Comparison of ENCODE assay signal across 19 cellular contexts in the genomic region with DNA sequence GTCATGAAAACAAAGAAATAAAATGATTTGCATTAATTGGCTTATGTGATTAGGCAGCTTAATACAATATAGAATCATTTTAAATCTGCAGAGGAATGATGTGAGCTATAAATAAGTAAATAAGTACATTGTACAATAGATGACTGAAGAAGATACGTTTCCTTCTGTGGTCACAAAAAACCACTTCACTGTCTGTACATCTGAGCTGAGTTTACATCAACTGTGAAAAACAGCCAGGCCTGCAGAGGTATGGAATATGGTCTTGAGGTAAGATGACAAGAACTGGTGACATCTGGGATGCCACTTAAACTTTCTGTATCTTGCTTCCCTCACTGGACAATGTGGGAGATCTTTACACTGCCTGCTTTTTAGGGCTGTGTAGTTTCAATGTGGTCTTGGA.
DNase-seq lines count a peak whose midpoint lies in the region; ATAC-seq and TF ChIP-seq lines count a peak whose summit lies in the region.
"Had no signal": no experiment of that assay in that cellular context is flagged by ENCODE, and none has a peak within 500 bp of the region (broad histone marks: within the 10 kb centered on the region; RNA-seq: fewer than 3 reads in every experiment).

No MANE protein-coding gene starts in this region.

- no peak overlapping the region for H3K4me3 ChIP-seq in A673 (ENCODE audit: low read depth, low read length, poor library complexity, severe bottlenecking)
- H3K4me3 ChIP-seq in BLaER1: no peak overlapping the region
- no peak overlapping the region for H3K4me3 ChIP-seq in Jurkat, Clone E6-1 (ENCODE audit: low read length)
- H3K4me3 ChIP-seq in mesendoderm (ENCODE audit: low read length): no peak overlapping the region
- no peak overlapping the region for H3K4me3 ChIP-seq in GM23248
- H3K4me3 ChIP-seq in body of pancreas: no peak overlapping the region
- H3K4me3 ChIP-seq: GM12878, HAP-1 had no signal

- in situ Hi-C loops in GM23248 (cut with MboI): no loop called here

- H3K79me2 ChIP-seq in mesendoderm (ENCODE audit: control insufficient read depth, insufficient read depth, low read length): no peaks in the 10 kb centered on the region
- no peaks in the 10 kb centered on the region for H3K79me2 ChIP-seq in GM23248 (ENCODE audit: insufficient read depth)

- H3K4me1 ChIP-seq in A673 (ENCODE audit: insufficient read depth, low read length, poor library complexity, severe bottlenecking) (peaks cover 18% of the 10 kb centered on the region), BLaER1 (peaks cover 51% of the 10 kb centered on the region), mesendoderm (ENCODE audit: control insufficient read depth, low read depth, low read length) (no peaks in the 10 kb centered on the region), GM23248 (ENCODE audit: insufficient read depth) (no peaks in the 10 kb centered on the region), body of pancreas (no peaks in the 10 kb centered on the region)
- H3K4me1 ChIP-seq: Caco-2, HAP-1 had no signal

- H3K36me3 ChIP-seq in A673 (ENCODE audit: insufficient read depth, low read length, poor library complexity, severe bottlenecking) (no peaks in the 10 kb centered on the region), BLaER1 (no peaks in the 10 kb centered on the region), mesendoderm (ENCODE audit: control insufficient read depth, insufficient read depth, low read length) (no peaks in the 10 kb centered on the region), GM23248 (ENCODE audit: low read depth) (no peaks in the 10 kb centered on the region), body of pancreas (replicated peaks in 1 of 2; ENCODE audit: insufficient read depth in 1 of 2, low read depth in 2 of 2) (no peaks in the 10 kb centered on the region)
- H3K36me3 ChIP-seq: HAP-1 had no signal

- H4K8ac ChIP-seq in mesendoderm (ENCODE audit: low read depth, low read length): no peak overlapping the region

- H3K9me3 ChIP-seq in A673 (ENCODE audit: low read depth, low read length, poor library complexity, severe bottlenecking): no peaks in the 10 kb centered on the region
- 0 out of 2 replicates have a peak, but pooled peaks cover 3% of the 10 kb centered on the region for H3K9me3 ChIP-seq in BLaER1
- H3K9me3 ChIP-seq in GM23248 (ENCODE audit: low read depth): no peaks in the 10 kb centered on the region
- no peaks in the 10 kb centered on the region for H3K9me3 ChIP-seq in body of pancreas
- H3K9me3 ChIP-seq: Caco-2, HAP-1 had no signal

- ATAC-seq in body of pancreas: no peak
- ATAC-seq: CD8-positive, alpha-beta T cell; GM12878 had no signal

- H4K20me1 ChIP-seq in BLaER1 (no peaks in the 10 kb centered on the region), GM23248 (ENCODE audit: insufficient read depth) (no peaks in the 10 kb centered on the region)

- H3K9me2 ChIP-seq in GM23248 (ENCODE audit: insufficient read depth): no peaks in the 10 kb centered on the region

- H4K5ac ChIP-seq in mesendoderm (ENCODE audit: low read length): no peak overlapping the region

- no peaks in the 10 kb centered on the region for H3F3A ChIP-seq in GM23248 (ENCODE audit: insufficient read depth)

- no peak overlapping the region for H2AFZ ChIP-seq in GM23248

- H2BK120ac ChIP-seq in mesendoderm (ENCODE audit: low read depth, low read length): no peak overlapping the region

- H3K9ac ChIP-seq in BLaER1: no peak overlapping the region
- H3K9ac ChIP-seq in mesendoderm (ENCODE audit: low read length): no peak overlapping the region
- H3K9ac ChIP-seq in GM23248: no peak overlapping the region

- H2BK5ac ChIP-seq in mesendoderm (ENCODE audit: low read length): no peak overlapping the region

- intact Hi-C loops in A673 (cut with micrococcal nuclease; ENCODE audit: unreplicated experiment): no loop called here
- intact Hi-C loops in body of pancreas (cut with DNase I): no loop called here

- TF ChIP-seq CTCF in A673 (conservative IDR thresholded peaks at IDR 0.05; ENCODE audit: low read depth, low read length): no peak
- no peak for TF ChIP-seq CTCF in body of pancreas (IDR thresholded peaks at IDR 0.05)

- no CpG with 5 or more reads among the region's 1 CpG for WGBS in mesendoderm (ENCODE audit: extremely low coverage, insufficient coverage, low lambda C conversion rate)
- 28 to 41% methylated on average over 1 of the region's 1 CpG for WGBS in GM23248 (ENCODE audit: low coverage in 1 of 2, low lambda C conversion rate in 2 of 2, missing lambda C conversion rate in 2 of 2), 2 experiments
- 49 to 78% methylated on average over 1 of the region's 1 CpG for WGBS in body of pancreas, 2 donors

- H3K27me3 ChIP-seq in A673 (replicated peaks; ENCODE audit: insufficient read depth, low read depth, low read length, poor library complexity) (no peaks in the 10 kb centered on the region), BLaER1 (no peaks in the 10 kb centered on the region), mesendoderm (ENCODE audit: insufficient read depth, low read length, poor library complexity) (no peaks in the 10 kb centered on the region), GM23248 (replicated peaks; ENCODE audit: insufficient read depth) (0 out of 2 replicates have a peak, but pooled peaks cover 5% of the 10 kb centered on the region), body of pancreas (no peaks in the 10 kb centered on the region)

- no peak overlapping the region for H3K23ac ChIP-seq in mesendoderm (ENCODE audit: low read length)

- no peak overlapping the region for H3K56ac ChIP-seq in mesendoderm (ENCODE audit: low read length)

- H2BK15ac ChIP-seq in mesendoderm (replicated peaks; ENCODE audit: low read depth): no peak overlapping the region

- TF ChIP-seq POLR2A in body of pancreas (IDR thresholded peaks at IDR 0.05): no peak

- CTCF ChIA-PET in A673 (lab: Charles Lee): no interaction called here

- no peak for DNase-seq in A673 (ENCODE audit: low spot score)
- peak; percentile 67 for DNase-seq in Jurkat, Clone E6-1 (ENCODE audit: low read depth, low spot score)
- DNase-seq in mesendoderm: no peak
- DNase-seq in GM23248: no peak
- DNase-seq in body of pancreas: no peak
- DNase-seq in anterior cingulate cortex (lab: John Stamatoyannopoulos, UW): no peak
- DNase-seq in T1000 (lab: John Stamatoyannopoulos, UW): no peak
- DNase-seq: C1 segment of cervical spinal cord; Caco-2; CD4-positive, CD25-positive, alpha-beta regulatory T cell; CD8-positive, alpha-beta T cell; DMS153; EL; GDM1; GOT3; HFFc6 had no signal

- H3K4ac ChIP-seq in mesendoderm (ENCODE audit: low read depth, low read length): no peak overlapping the region

- H3K4me2 ChIP-seq in BLaER1: peak overlapping the region; percentile 59
- no peak overlapping the region for H3K4me2 ChIP-seq in mesendoderm (ENCODE audit: low read length)
- no peak overlapping the region for H3K4me2 ChIP-seq in GM23248 (ENCODE audit: unreplicated experiment)

- H2AK5ac ChIP-seq in mesendoderm (ENCODE audit: low read length): no peak overlapping the region

- POLR2A ChIA-PET in A673 (lab: Charles Lee; ENCODE audit: low non-redundant PET): no interaction called here

- no peaks in the 10 kb centered on the region for H3K79me1 ChIP-seq in mesendoderm (ENCODE audit: low read length)

- H3K18ac ChIP-seq in mesendoderm (ENCODE audit: low read length): peak overlapping the region; percentile 51

- H3K27ac ChIP-seq in A673 (ENCODE audit: low read depth, low read length, poor library complexity, severe bottlenecking) (peak overlapping the region; percentile 43), BLaER1 (no peak overlapping the region), mesendoderm (ENCODE audit: low read depth, low read length) (no peak overlapping the region), GM23248 (no peak overlapping the region), body of pancreas (no peak overlapping the region)

- no TSS peak for BruUV-seq in A673 (replicated peaks; lab: Mats Ljungman, UMichigan)
